ENCODE assay signal across 8 cellular contexts in genomic region chr7:22860784-22861482, GRCh38. TPM values are rescaled to one million over a fixed set of nuclear protein-coding genes. Genes with fewer than 3 reads are reported as not detected.
DNase-seq lines count a peak whose midpoint lies in the region; ATAC-seq and TF ChIP-seq lines count a peak whose summit lies in the region.

No MANE protein-coding gene starts in this region.

- no peak for TF ChIP-seq POLR2A in right lobe of liver (IDR thresholded peaks at IDR 0.05)

- H3K4me1 Mint-ChIP-seq in activated CD4-positive, alpha-beta memory T cell treated with anti-CD3 and anti-CD28 coated beads, Interleukin-2, amount 10 ng/mL, durations not matched to agents 7 days and 5 days, result peaks cover 34% of the 10 kb centered on the region

- no peaks in the 10 kb centered on the region for H3K9me3 ChIP-seq in right lobe of liver

- H3K4me3 Mint-ChIP-seq in activated CD4-positive, alpha-beta memory T cell treated with anti-CD3 and anti-CD28 coated beads, Interleukin-2, amount 10 ng/mL, durations not matched to agents 7 days and 5 days, result no peak overlapping the region

- 87% methylated on average over 4 of the region's 4 CpGs for WGBS in right lobe of liver (ENCODE audit: insufficient coverage, low coverage, low lambda C conversion rate, missing lambda C conversion rate)

- CTCF ChIA-PET in BJ (lab: Yijun Ruan, JAX), result interaction anchor here (0.6 to 3.0 kb wide), 13 partner anchors 9 to 301 kb away, joined by 3 to 13 read pairs (median 3); partner anchors contain the start of gene IL6
- CTCF ChIA-PET in activated CD4-positive, alpha-beta memory T cell treated with anti-CD3 and anti-CD28 coated beads, Interleukin-2, amount 10 ng/mL, durations not matched to agents 7 days and 5 days (lab: Charles Lee), result interaction anchor here (0.6 to 2.5 kb wide), 11 partner anchors 8 to 321 kb away, joined by 3 to 17 read pairs (median 3); partner anchors contain the start of gene IL6

- peaks cover 0 to 21% (median 5%) of the 10 kb centered on the region in 4 donors for H3K4me1 ChIP-seq in right lobe of liver

- no peak for DNase-seq in BJ (ENCODE audit: low read depth)
- no peak for DNase-seq in HFF-Myc (ENCODE audit: extremely low read depth, low read depth)
- DNase-seq in activated CD4-positive, alpha-beta memory T cell treated with anti-CD3 and anti-CD28 coated beads, Interleukin-2, amount 10 ng/mL, durations not matched to agents 7 days and 5 days, result peak; percentile 24
- no peak for DNase-seq in right lobe of liver
- no peak for DNase-seq in cerebellar cortex (ENCODE audit: low spot score)
- DNase-seq in cerebellar nuclear complex (lab: John Stamatoyannopoulos, UW), result no peak

- H3K27me3 Mint-ChIP-seq in activated CD4-positive, alpha-beta memory T cell treated with anti-CD3 and anti-CD28 coated beads, Interleukin-2, amount 10 ng/mL, durations not matched to agents 7 days and 5 days, result no peaks in the 10 kb centered on the region

- POLR2A ChIA-PET in BJ (lab: Charles Lee), result no interaction called here
- POLR2A ChIA-PET in activated CD4-positive, alpha-beta memory T cell treated with anti-CD3 and anti-CD28 coated beads, Interleukin-2, amount 10 ng/mL, durations not matched to agents 7 days and 5 days (lab: Charles Lee), result interaction anchor here (0.8 to 2.5 kb wide), 4 partner anchors 11 to 245 kb away, joined by 3 to 5 read pairs (median 4); partner anchors contain the start of gene KLHL7

- H3K9me3 Mint-ChIP-seq in activated CD4-positive, alpha-beta memory T cell treated with anti-CD3 and anti-CD28 coated beads, Interleukin-2, amount 10 ng/mL, durations not matched to agents 7 days and 5 days, result no peaks in the 10 kb centered on the region

- peaks cover 72% of the 10 kb centered on the region for H3K36me3 Mint-ChIP-seq in activated CD4-positive, alpha-beta memory T cell treated with anti-CD3 and anti-CD28 coated beads, Interleukin-2, amount 10 ng/mL, durations not matched to agents 7 days and 5 days (ENCODE audit: low read depth)

- no peaks in the 10 kb centered on the region for H3K36me3 ChIP-seq in BJ (ENCODE audit: control insufficient read depth, insufficient read depth, low read length)
- peaks cover 0 to 11% (median 0%) of the 10 kb centered on the region in 4 donors for H3K36me3 ChIP-seq in right lobe of liver

- no peak overlapping the region for H3K27ac ChIP-seq in right lobe of liver

- no peak for ATAC-seq in right lobe of liver
- ATAC-seq in GM19328 (IDR thresholded peaks at IDR 0.05; ENCODE audit: unreplicated experiment), result no peak
- ATAC-seq in HG03196 (IDR thresholded peaks at IDR 0.05; ENCODE audit: unreplicated experiment), result no peak

- intact Hi-C loops in right lobe of liver (cut with DNase I), result no loop called here

- TF ChIP-seq CTCF in BJ (IDR thresholded peaks at IDR 0.05; ENCODE audit: insufficient read depth, low read depth, low read length) (peak; percentile 33; the same call in 1 of the 2 replicates), HFF-Myc (IDR thresholded peaks at IDR 0.05; ENCODE audit: low read depth, low read length, missing control alignments) (peak; percentile 56), right lobe of liver (IDR thresholded peaks at IDR 0.05) (peak in 3 of 4 donors; percentile 9 to 32 (median 22))

- H3K27ac Mint-ChIP-seq in activated CD4-positive, alpha-beta memory T cell treated with anti-CD3 and anti-CD28 coated beads, Interleukin-2, amount 10 ng/mL, durations not matched to agents 7 days and 5 days, result no peak overlapping the region

- no peaks in the 10 kb centered on the region for H3K27me3 ChIP-seq in BJ (ENCODE audit: control insufficient read depth, insufficient read depth, low read length)
- no peaks in the 10 kb centered on the region for H3K27me3 ChIP-seq in right lobe of liver

- H3K4me3 ChIP-seq in BJ (ENCODE audit: low read depth, low read length) (no peak overlapping the region), HFF-Myc (replicated peaks; ENCODE audit: low read depth, low read length) (no peak overlapping the region), right lobe of liver (no peak overlapping the region)

RNA-seq across cellular contexts. Expression of gene TOMM7, which starts 38.3 kb away (rescaled TPM):
- polyA plus RNA-seq in BJ (2011; rRNA removed), result 346 and 1,232 TPM in 2 replicates
- 96.3 and 194 TPM in 2 replicates for polyA minus RNA-seq in BJ (2011; rRNA and poly(A)+ RNA removed)
- total RNA-seq in activated CD4-positive, alpha-beta memory T cell treated with anti-CD3 and anti-CD28 coated beads, Interleukin-2, amount 10 ng/mL, durations not matched to agents 7 days and 5 days, result 100 to 1,000 TPM; 279 to 280 TPM
- 100 to 1,000 TPM in 3 of 6 experiments, 10 to 100 TPM in 3; 25.9 to 180 (median 102) TPM for total RNA-seq in right lobe of liver
